ENCODE assay signal across 23 cellular contexts in genomic region chr2:160479269-160479668, GRCh38. TPM values are rescaled to one million over a fixed set of nuclear protein-coding genes. Genes with fewer than 3 reads are reported as not detected.
DNase-seq lines count a peak whose midpoint lies in the region; ATAC-seq and TF ChIP-seq lines count a peak whose summit lies in the region.
"Had no signal": no experiment of that assay in that cellular context is flagged by ENCODE, and none has a peak within 500 bp of the region (broad histone marks: within the 10 kb centered on the region; RNA-seq: fewer than 3 reads in every experiment).

No MANE protein-coding gene starts in this region.

- H3K79me2 ChIP-seq in smooth muscle cell (ENCODE audit: low read depth) = peaks cover 98% of the 10 kb centered on the region

- no peaks in the 10 kb centered on the region for H3K27me3 ChIP-seq in smooth muscle cell (ENCODE audit: low read depth)
- H3K27me3 ChIP-seq: MG63 had no signal

- H3K27me3 Mint-ChIP-seq in activated naive CD8-positive, alpha-beta T cell = no peaks in the 10 kb centered on the region
- no peaks in the 10 kb centered on the region for H3K27me3 Mint-ChIP-seq in activated naive CD8-positive, alpha-beta T cell treated with anti-CD3 and anti-CD28 coated beads for 36 hours
- H3K27me3 Mint-ChIP-seq in T-helper 17 cell (no peaks in the 10 kb centered on the region), MCF 10A (ENCODE audit: insufficient read depth, unreplicated experiment) (no peaks in the 10 kb centered on the region)

- peak overlapping the region; percentile 4 for H3K27ac ChIP-seq in smooth muscle cell (ENCODE audit: low read depth)
- H3K27ac ChIP-seq: coronary artery, HL-60, SK-N-MC, WERI-Rb-1 had no signal

- no peak for TF ChIP-seq CTCF in smooth muscle cell (IDR thresholded peaks at IDR 0.05; ENCODE audit: borderline replicate concordance, insufficient read depth, poor library complexity, severe bottlenecking)
- TF ChIP-seq CTCF in MCF 10A (IDR thresholded peaks at IDR 0.05; ENCODE audit: unreplicated experiment) = no peak

- H3F3A ChIP-seq in smooth muscle cell (ENCODE audit: low read depth) = peaks cover 4% of the 10 kb centered on the region

- H3K9me3 ChIP-seq in T-helper 17 cell (ENCODE audit: control insufficient read depth, low read length, poor library complexity, severe bottlenecking) (no peaks in the 10 kb centered on the region), smooth muscle cell (replicated peaks; ENCODE audit: low read depth) (no peaks in the 10 kb centered on the region)
- H3K9me3 ChIP-seq: MG63 had no signal

- H3K4me3 Mint-ChIP-seq in activated naive CD8-positive, alpha-beta T cell = no peak overlapping the region
- H3K4me3 Mint-ChIP-seq in activated naive CD8-positive, alpha-beta T cell treated with anti-CD3 and anti-CD28 coated beads for 36 hours = no peak overlapping the region
- H3K4me3 Mint-ChIP-seq in T-helper 17 cell (no peak overlapping the region), MCF 10A (ENCODE audit: unreplicated experiment) (no peak overlapping the region)
- H3K4me3 Mint-ChIP-seq: activated T-helper 1 cell treated with anti-CD3 and anti-CD28 coated beads, Interleukin-12 subunit alpha, Interleukin-12 subunit beta, Interleukin-2, Interleukin-4 antibody, amounts not matched to agents 30 ng/mL and 10 ng/mL and 1 ng/mL, durations not matched to agents 14 hours and 24 hours and 36 hours; brain had no signal

- peak overlapping the region; percentile 22 for H3K27ac Mint-ChIP-seq in activated naive CD8-positive, alpha-beta T cell
- no peak overlapping the region for H3K27ac Mint-ChIP-seq in activated naive CD8-positive, alpha-beta T cell treated with anti-CD3 and anti-CD28 coated beads for 36 hours
- peak overlapping the region; percentile 72 for H3K27ac Mint-ChIP-seq in T-helper 17 cell
- no peak overlapping the region for H3K27ac Mint-ChIP-seq in MCF 10A (ENCODE audit: low read depth, unreplicated experiment)
- H3K27ac Mint-ChIP-seq: activated T-helper 1 cell treated with anti-CD3 and anti-CD28 coated beads, Interleukin-12 subunit alpha, Interleukin-12 subunit beta, Interleukin-2, Interleukin-4 antibody, amounts not matched to agents 30 ng/mL and 10 ng/mL and 1 ng/mL, durations not matched to agents 14 hours and 24 hours and 36 hours had no signal

- no peaks in the 10 kb centered on the region for H3K36me3 ChIP-seq in smooth muscle cell (ENCODE audit: low read depth)
- H3K36me3 ChIP-seq: MG63, WERI-Rb-1 had no signal

- WGBS in smooth muscle cell (ENCODE audit: low lambda C conversion rate) = 94% methylated on average over 3 of the region's 3 CpGs

- H2AFZ ChIP-seq in smooth muscle cell (ENCODE audit: low read depth) = no peak overlapping the region

- peaks cover 74% of the 10 kb centered on the region for H4K20me1 ChIP-seq in smooth muscle cell (ENCODE audit: low read depth)

- H3K4me1 Mint-ChIP-seq in activated naive CD8-positive, alpha-beta T cell (ENCODE audit: low read depth) = peaks cover 63% of the 10 kb centered on the region
- H3K4me1 Mint-ChIP-seq in activated naive CD8-positive, alpha-beta T cell treated with anti-CD3 and anti-CD28 coated beads for 36 hours = peaks cover 38% of the 10 kb centered on the region
- peaks cover 38% of the 10 kb centered on the region for H3K4me1 Mint-ChIP-seq in T-helper 17 cell
- H3K4me1 Mint-ChIP-seq in MCF 10A (ENCODE audit: insufficient read depth, unreplicated experiment) = no peaks in the 10 kb centered on the region

- intact Hi-C loops in MCF 10A (cut with micrococcal nuclease) = no loop called here
- intact Hi-C loops in head of caudate nucleus (cut with DNase I) = no loop called here

- no peak overlapping the region for H3K4me3 ChIP-seq in smooth muscle cell
- H3K4me3 ChIP-seq: coronary artery, MG63, SK-N-MC had no signal

- H3K4me1 ChIP-seq in smooth muscle cell (ENCODE audit: low read depth) = peaks cover 26% of the 10 kb centered on the region

- DNase-seq in activated naive CD8-positive, alpha-beta T cell treated with anti-CD3 and anti-CD28 coated beads for 36 hours = no peak
- no peak for DNase-seq in T-helper 17 cell
- no peak for DNase-seq in left lobe of liver (ENCODE audit: low spot score)
- no peak for DNase-seq in smooth muscle cell (lab: John Stamatoyannopoulos, UW; ENCODE audit: unreplicated experiment)
- no peak for DNase-seq in MCF 10A (ENCODE audit: unreplicated experiment)
- no peak for DNase-seq in head of caudate nucleus
- DNase-seq in activated effector memory CD4-positive, alpha-beta T cell treated with Interleukin-2 at 50 U/mL for 16 hours = no peak
- DNase-seq: activated CD8-positive, alpha-beta memory T cell treated with anti-CD3 and anti-CD28 coated beads for 24 hours; C1 segment of cervical spinal cord; left colon; MG63; midbrain; NCI-H1436; NCI-H2107; NCI-H510A treated with DMSO at 0.1 percent for 48 hours; substantia nigra; WERI-Rb-1 had no signal

- H3K36me3 Mint-ChIP-seq in activated naive CD8-positive, alpha-beta T cell = peaks cover 6% of the 10 kb centered on the region
- H3K36me3 Mint-ChIP-seq in activated naive CD8-positive, alpha-beta T cell treated with anti-CD3 and anti-CD28 coated beads for 36 hours = peaks cover 5% of the 10 kb centered on the region
- H3K36me3 Mint-ChIP-seq in T-helper 17 cell (ENCODE audit: low read depth) (no peaks in the 10 kb centered on the region), MCF 10A (ENCODE audit: insufficient read depth, unreplicated experiment) (no peaks in the 10 kb centered on the region)
- H3K36me3 Mint-ChIP-seq: brain had no signal

- no TSS peak for BruUV-seq in MCF 10A (replicated peaks; lab: Mats Ljungman, UMichigan)

- no peak overlapping the region for H3K9ac ChIP-seq in smooth muscle cell (ENCODE audit: low read depth)

- ATAC-seq in T-helper 17 cell = no peak
- peak; percentile 25 for ATAC-seq in left lobe of liver
- ATAC-seq: left colon had no signal

- H3K4me2 ChIP-seq in smooth muscle cell = no peak overlapping the region

- CTCF ChIA-PET in MCF 10A (lab: Yijun Ruan, JAX) = interaction anchor here (0.6 to 1.0 kb wide), 4 partner anchors 44 to 515 kb away, joined by 3 to 4 read pairs (median 4); no protein-coding TSS in a partner anchor

- no peaks in the 10 kb centered on the region for H3K9me3 Mint-ChIP-seq in activated naive CD8-positive, alpha-beta T cell (ENCODE audit: low read depth)
- no peaks in the 10 kb centered on the region for H3K9me3 Mint-ChIP-seq in activated naive CD8-positive, alpha-beta T cell treated with anti-CD3 and anti-CD28 coated beads for 36 hours
- H3K9me3 Mint-ChIP-seq in MCF 10A (ENCODE audit: unreplicated experiment) = no peaks in the 10 kb centered on the region
- H3K9me3 Mint-ChIP-seq: activated T-helper 1 cell treated with anti-CD3 and anti-CD28 coated beads, Interleukin-12 subunit alpha, Interleukin-12 subunit beta, Interleukin-2, Interleukin-4 antibody, amounts not matched to agents 30 ng/mL and 10 ng/mL and 1 ng/mL, durations not matched to agents 14 hours and 24 hours and 36 hours; brain had no signal

- POLR2A ChIA-PET in MCF 10A (lab: Yijun Ruan, JAX) = interaction anchor here (0.6 to 1.6 kb wide), 3 partner anchors 13 to 766 kb away, joined by 3 to 4 read pairs (median 3); no protein-coding TSS in a partner anchor

RNA-seq across cellular contexts. Expression of gene RBMS1, which starts 14.3 kb away (rescaled TPM):
- 10 to 100 TPM; 39.3 to 39.9 TPM for total RNA-seq in activated naive CD8-positive, alpha-beta T cell treated with anti-CD3 and anti-CD28 coated beads for 36 hours
- 100 to 1,000 TPM; 108 to 110 TPM for total RNA-seq in T-helper 17 cell
- 9.3 TPM for total RNA-seq in left lobe of liver
- total RNA-seq in smooth muscle cell = 142 and 160 TPM in 2 replicates
- polyA plus RNA-seq in smooth muscle cell = 103 and 116 TPM in 2 replicates
- total RNA-seq in MCF 10A (2022) = 65.4 and 66.8 TPM in 2 replicates

Comparison
In these comparisons a context has a peak if more than half of its experiments do, and no peak if none do; other contexts are left out.
1. H3K27ac Mint-ChIP-seq: peak in activated naive CD8-positive, alpha-beta T cell (single experiment) and T-helper 17 cell (single experiment); none in activated naive CD8-positive, alpha-beta T cell treated with anti-CD3 and anti-CD28 coated beads for 36 hours (single experiment) and MCF 10A (single experiment).